ENCODE assay signal across 1 cellular context in the genomic region with DNA sequence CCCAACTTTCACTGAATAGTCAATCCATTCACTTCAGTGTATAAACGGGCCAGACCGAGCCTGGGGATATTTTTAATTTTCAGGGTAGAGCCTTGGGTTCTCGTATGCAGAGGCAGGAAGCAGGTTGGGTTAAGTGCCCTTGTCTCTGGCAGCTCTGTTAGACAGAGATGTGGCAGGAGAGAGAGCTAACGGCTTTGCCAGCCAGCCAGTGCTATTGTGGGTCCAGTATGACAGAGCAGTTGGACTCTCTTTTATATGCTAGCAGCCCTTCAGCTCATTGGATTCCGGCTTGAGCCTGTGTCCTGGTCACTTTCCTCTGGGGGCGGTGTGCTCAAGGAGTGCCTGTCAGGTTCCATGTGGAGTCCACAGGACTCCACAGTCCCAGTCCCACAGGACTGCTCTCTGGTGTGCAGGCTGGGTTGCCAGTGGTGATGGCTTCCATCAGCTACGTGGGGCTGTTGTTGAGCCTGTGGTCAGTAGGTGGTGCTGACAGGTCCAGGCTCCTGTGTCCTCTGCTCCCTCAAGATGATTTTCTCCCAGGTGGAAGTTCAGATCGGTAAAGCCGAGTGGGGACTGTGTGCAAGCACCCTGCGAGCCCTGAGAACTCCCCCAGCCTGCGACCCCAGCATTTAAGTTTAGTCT.
TF ChIP-seq lines count a peak whose summit lies in the region.

No MANE protein-coding gene starts in this region.

TF ChIP-seq in liver, 16 proteins besides CTCF, POLR2A, EP300 and RAD21 (continued from another document):
- TF ChIP-seq, protein P1, sequence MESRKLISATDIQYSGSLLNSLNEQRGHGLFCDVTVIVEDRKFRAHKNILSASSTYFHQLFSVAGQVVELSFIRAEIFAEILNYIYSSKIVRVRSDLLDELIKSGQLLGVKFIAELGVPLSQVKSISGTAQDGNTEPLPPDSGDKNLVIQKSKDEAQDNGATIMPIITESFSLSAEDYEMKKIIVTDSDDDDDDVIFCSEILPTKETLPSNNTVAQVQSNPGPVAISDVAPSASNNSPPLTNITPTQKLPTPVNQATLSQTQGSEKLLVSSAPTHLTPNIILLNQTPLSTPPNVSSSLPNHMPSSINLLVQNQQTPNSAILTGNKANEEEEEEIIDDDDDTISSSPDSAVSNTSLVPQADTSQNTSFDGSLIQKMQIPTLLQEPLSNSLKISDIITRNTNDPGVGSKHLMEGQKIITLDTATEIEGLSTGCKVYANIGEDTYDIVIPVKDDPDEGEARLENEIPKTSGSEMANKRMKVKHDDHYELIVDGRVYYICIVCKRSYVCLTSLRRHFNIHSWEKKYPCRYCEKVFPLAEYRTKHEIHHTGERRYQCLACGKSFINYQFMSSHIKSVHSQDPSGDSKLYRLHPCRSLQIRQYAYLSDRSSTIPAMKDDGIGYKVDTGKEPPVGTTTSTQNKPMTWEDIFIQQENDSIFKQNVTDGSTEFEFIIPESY (IDR thresholded peaks at IDR 0.05) = no peak
- TF ChIP-seq TAF1 (conservative IDR thresholded peaks at IDR 0.05) = no peak
- TF ChIP-seq YY1 (IDR thresholded peaks at IDR 0.05) = no peak
- no peak for TF ChIP-seq NR2F2 (IDR thresholded peaks at IDR 0.05)
- no peak for TF ChIP-seq SP1 (IDR thresholded peaks at IDR 0.05)
- TF ChIP-seq JUND (IDR thresholded peaks at IDR 0.05) = no peak
- TF ChIP-seq, protein P2, sequence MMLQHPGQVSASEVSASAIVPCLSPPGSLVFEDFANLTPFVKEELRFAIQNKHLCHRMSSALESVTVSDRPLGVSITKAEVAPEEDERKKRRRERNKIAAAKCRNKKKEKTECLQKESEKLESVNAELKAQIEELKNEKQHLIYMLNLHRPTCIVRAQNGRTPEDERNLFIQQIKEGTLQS (IDR thresholded peaks at IDR 0.05) = no peak
